ENCODE assay signal across 14 cellular contexts in genomic region chr3:134481166-134481565, GRCh38.
"Had no signal": no experiment of that assay in that cellular context is flagged by ENCODE, and none has a peak within 500 bp of the region (broad histone marks: within the 10 kb centered on the region; RNA-seq: fewer than 3 reads in every experiment).

No MANE protein-coding gene starts in this region.

- ATAC-seq: left lobe of liver, sciatic nerve had no signal

- H3K4me3 Mint-ChIP-seq: memory B cell; nephron; T-helper 2 cell treated with Interferon-gamma antibody and Interleukin-4, amounts not matched to agents 5 μg/mL and 100 μg/mL, for 36 hours had no signal

- H3K27ac Mint-ChIP-seq: activated T-helper 2 cell treated with anti-CD3 and anti-CD28 coated beads, Interferon-gamma antibody, Interleukin-2, Interleukin-4, amounts not matched to agents 10 μg/mL and 5 μg/mL and 100 μg/mL, durations not matched to agents 14 hours and 24 hours and 36 hours; memory B cell; T-helper 2 cell treated with Interferon-gamma antibody and Interleukin-4, amounts not matched to agents 5 μg/mL and 100 μg/mL, for 36 hours had no signal

- H3K27ac ChIP-seq: WERI-Rb-1 had no signal

- H3K9me3 ChIP-seq: heart left ventricle had no signal

- H3K9me3 Mint-ChIP-seq: activated T-helper 2 cell treated with anti-CD3 and anti-CD28 coated beads, Interferon-gamma antibody, Interleukin-2, Interleukin-4, amounts not matched to agents 10 μg/mL and 5 μg/mL and 100 μg/mL, durations not matched to agents 14 hours and 24 hours and 36 hours; memory B cell; nephron; T-helper 2 cell treated with Interferon-gamma antibody and Interleukin-4, amounts not matched to agents 5 μg/mL and 100 μg/mL, for 36 hours had no signal

- H3K27me3 ChIP-seq: heart left ventricle had no signal

- H3K27me3 Mint-ChIP-seq: memory B cell had no signal

- DNase-seq: activated CD4-positive, alpha-beta T cell treated with anti-CD3 and anti-CD28 coated beads for 48 hours; activated naive CD4-positive, alpha-beta T cell treated with anti-CD3 and anti-CD28 coated beads, Interleukin-2, amount 50 U/mL, for 16 hours; occipital lobe; stimulated activated CD4-positive, alpha-beta T cell treated with anti-CD3 and anti-CD28 coated beads, Interleukin-2, amount 100 ng/mL, for 24 hours; stimulated activated naive CD4-positive, alpha-beta T cell treated with Interleukin-2 at 50 U/mL for 16 hours; trophoblast cell; WERI-Rb-1 had no signal

- H3K4me3 ChIP-seq: heart left ventricle had no signal
